ENCODE assay signal across 17 cellular contexts in genomic region chr1:200275415-200275814, GRCh38.
A peak's percentile ranks its signal among the peaks of the same experiment; 100 is the strongest.
DNase-seq lines count a peak whose midpoint lies in the region; ATAC-seq, FAIRE-seq and TF ChIP-seq lines count a peak whose summit lies in the region.
"Had no signal": no experiment of that assay in that cellular context is flagged by ENCODE, and none has a peak within 500 bp of the region (broad histone marks: within the 10 kb centered on the region; RNA-seq: fewer than 3 reads in every experiment).

No MANE protein-coding gene starts in this region.

- in situ Hi-C loops in KBM-7 (cut with MboI; ENCODE audit: low pct_unique_long_range_greater_than_20kb, low sequenced_read_pairs), result loop anchor here (25.0 kb wide), 1 partner anchor 588 kb away; no protein-coding TSS in a partner anchor

- H3K4me3 ChIP-seq in body of pancreas (no peak overlapping the region), right lobe of liver (peak overlapping the region in 1 of 3 donors; percentile 38), small intestine (ENCODE audit: low read depth in 1 of 2, low read length in 2 of 2) (no peak overlapping the region)

- ATAC-seq in body of pancreas (peak; percentile 51), right lobe of liver (peak; percentile 76 to 82 (median 78)), SK-N-SH treated with all-trans-retinoic acid at 6 μM for 48 hours (no peak)

- DNase-seq in HuH-7 (ENCODE audit: low spot score) (peak; percentile 44), body of pancreas (peak; percentile 24 to 66 (median 34)), right lobe of liver (peak in 2 of 3 donors; percentile 27 to 62), small intestine (peak; percentile 85), KBM-7 (no peak), iPS-NIHi11 (ENCODE audit: low spot score) (no peak)
- DNase-seq: ACHN, AML-193, GF-D8, Kasumi-1, MM.1S, NCI-H1092 treated with DMSO at 0.1 percent for 48 hours, NCI-H1694 treated with DMSO at 0.1 percent for 48 hours, NCI-H2107, NCI-H524 had no signal

- H3K9me3 ChIP-seq in body of pancreas (no peaks in the 10 kb centered on the region), right lobe of liver (no peaks in the 10 kb centered on the region), small intestine (ENCODE audit: control insufficient read depth, low read depth) (no peaks in the 10 kb centered on the region)

- 7 to 12% methylated on average over 4 of the region's 4 CpGs for WGBS in body of pancreas, 2 donors
- 8% methylated on average over 4 of the region's 4 CpGs for WGBS in right lobe of liver (ENCODE audit: insufficient coverage, low coverage, low lambda C conversion rate, missing lambda C conversion rate)
- 11 to 44% (median 20%) methylated on average over 4 of the region's 4 CpGs for WGBS in small intestine, 3 donors

- H3K27ac ChIP-seq in body of pancreas (peak overlapping the region in 1 of 4 donors; percentile 22), right lobe of liver (peak overlapping the region in 2 of 3 donors; percentile 60 to 86), small intestine (ENCODE audit: low read depth in 1 of 2, low read length in 1 of 2) (no peak overlapping the region)

- intact Hi-C loops in body of pancreas (cut with DNase I), result loop anchor here (10.0 kb wide), 1 partner anchor 209 kb away; no protein-coding TSS in a partner anchor
- intact Hi-C loops in right lobe of liver (cut with DNase I), result no loop called here

- TF ChIP-seq CTCF in body of pancreas (IDR thresholded peaks at IDR 0.05) (no peak), right lobe of liver (IDR thresholded peaks at IDR 0.05) (no peak)

- TF ChIP-seq POLR2A in body of pancreas (IDR thresholded peaks at IDR 0.05) (no peak), right lobe of liver (IDR thresholded peaks at IDR 0.05) (no peak)

- no peak for FAIRE-seq in small intestine (lab: Jason Lieb, UNC)
- FAIRE-seq: GM12892 had no signal

- peaks cover 26% of the 10 kb centered on the region for H3K4me1 ChIP-seq in body of pancreas
- peaks cover 0 to 27% (median 4%) of the 10 kb centered on the region in 4 donors for H3K4me1 ChIP-seq in right lobe of liver
- peaks cover 0 to 8% of the 10 kb centered on the region in 2 donors for H3K4me1 ChIP-seq in small intestine (ENCODE audit: control insufficient read depth in 2 of 2, insufficient read depth in 1 of 2, low read depth in 1 of 2, low read length in 1 of 2)

- H3K36me3 ChIP-seq in body of pancreas (replicated peaks in 1 of 2; ENCODE audit: insufficient read depth in 1 of 2, low read depth in 2 of 2), result no peaks in the 10 kb centered on the region
- no peaks in the 10 kb centered on the region for H3K36me3 ChIP-seq in right lobe of liver
- H3K36me3 ChIP-seq in small intestine (ENCODE audit: control insufficient read depth in 2 of 2, insufficient read depth in 2 of 2, low read length in 2 of 2), result no peaks in the 10 kb centered on the region

- H3K27me3 ChIP-seq in body of pancreas, result no peaks in the 10 kb centered on the region
- no peaks in the 10 kb centered on the region for H3K27me3 ChIP-seq in right lobe of liver
- no peaks in the 10 kb centered on the region for H3K27me3 ChIP-seq in small intestine (ENCODE audit: control insufficient read depth in 2 of 2, insufficient read depth in 2 of 2, low read length in 2 of 2)

TF ChIP-seq in SK-N-SH treated with all-trans-retinoic acid at 6 μM for 48 hours, 23 proteins besides CTCF, POLR2A, EP300 and RAD21:
- TF ChIP-seq, protein P1, sequence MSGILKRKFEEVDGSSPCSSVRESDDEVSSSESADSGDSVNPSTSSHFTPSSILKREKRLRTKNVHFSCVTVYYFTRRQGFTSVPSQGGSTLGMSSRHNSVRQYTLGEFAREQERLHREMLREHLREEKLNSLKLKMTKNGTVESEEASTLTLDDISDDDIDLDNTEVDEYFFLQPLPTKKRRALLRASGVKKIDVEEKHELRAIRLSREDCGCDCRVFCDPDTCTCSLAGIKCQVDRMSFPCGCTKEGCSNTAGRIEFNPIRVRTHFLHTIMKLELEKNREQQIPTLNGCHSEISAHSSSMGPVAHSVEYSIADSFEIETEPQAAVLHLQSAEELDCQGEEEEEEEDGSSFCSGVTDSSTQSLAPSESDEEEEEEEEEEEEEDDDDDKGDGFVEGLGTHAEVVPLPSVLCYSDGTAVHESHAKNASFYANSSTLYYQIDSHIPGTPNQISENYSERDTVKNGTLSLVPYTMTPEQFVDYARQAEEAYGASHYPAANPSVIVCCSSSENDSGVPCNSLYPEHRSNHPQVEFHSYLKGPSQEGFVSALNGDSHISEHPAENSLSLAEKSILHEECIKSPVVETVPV (CRISPR knock-in tag; IDR thresholded peaks at IDR 0.05), result no peak
- TF ChIP-seq TCF4 (CRISPR knock-in tag; IDR thresholded peaks at IDR 0.05; ENCODE audit: borderline replicate concordance) (no peak), ZC3H10 (CRISPR knock-in tag; IDR thresholded peaks at IDR 0.05) (no peak), SNAI2 (CRISPR knock-in tag; IDR thresholded peaks at IDR 0.05) (no peak), RARB (CRISPR knock-in tag; IDR thresholded peaks at IDR 0.05) (no peak), ZFP3 (CRISPR knock-in tag; IDR thresholded peaks at IDR 0.05) (no peak), TOX (CRISPR knock-in tag; IDR thresholded peaks at IDR 0.05; ENCODE audit: borderline replicate concordance) (no peak), BACH2 (CRISPR knock-in tag; IDR thresholded peaks at IDR 0.05; ENCODE audit: borderline replicate concordance) (no peak), GLIS3 (CRISPR knock-in tag; IDR thresholded peaks at IDR 0.05) (no peak), ISL1 (CRISPR knock-in tag; IDR thresholded peaks at IDR 0.05) (no peak), OSR1 (CRISPR knock-in tag; IDR thresholded peaks at IDR 0.05) (no peak), ARNTL (CRISPR knock-in tag; IDR thresholded peaks at IDR 0.05; ENCODE audit: borderline replicate concordance, low read depth) (no peak), ZNF8 (CRISPR knock-in tag; IDR thresholded peaks at IDR 0.05) (no peak), CREB5 (CRISPR knock-in tag; IDR thresholded peaks at IDR 0.05; ENCODE audit: low read depth) (no peak), CSDC2 (CRISPR knock-in tag; IDR thresholded peaks at IDR 0.05) (no peak), PPARA (CRISPR knock-in tag; IDR thresholded peaks at IDR 0.05; ENCODE audit: borderline replicate concordance) (no peak)
- TF ChIP-seq, protein P2, sequence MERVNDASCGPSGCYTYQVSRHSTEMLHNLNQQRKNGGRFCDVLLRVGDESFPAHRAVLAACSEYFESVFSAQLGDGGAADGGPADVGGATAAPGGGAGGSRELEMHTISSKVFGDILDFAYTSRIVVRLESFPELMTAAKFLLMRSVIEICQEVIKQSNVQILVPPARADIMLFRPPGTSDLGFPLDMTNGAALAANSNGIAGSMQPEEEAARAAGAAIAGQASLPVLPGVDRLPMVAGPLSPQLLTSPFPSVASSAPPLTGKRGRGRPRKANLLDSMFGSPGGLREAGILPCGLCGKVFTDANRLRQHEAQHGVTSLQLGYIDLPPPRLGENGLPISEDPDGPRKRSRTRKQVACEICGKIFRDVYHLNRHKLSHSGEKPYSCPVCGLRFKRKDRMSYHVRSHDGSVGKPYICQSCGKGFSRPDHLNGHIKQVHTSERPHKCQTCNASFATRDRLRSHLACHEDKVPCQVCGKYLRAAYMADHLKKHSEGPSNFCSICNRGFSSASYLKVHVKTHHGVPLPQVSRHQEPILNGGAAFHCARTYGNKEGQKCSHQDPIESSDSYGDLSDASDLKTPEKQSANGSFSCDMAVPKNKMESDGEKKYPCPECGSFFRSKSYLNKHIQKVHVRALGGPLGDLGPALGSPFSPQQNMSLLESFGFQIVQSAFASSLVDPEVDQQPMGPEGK (CRISPR knock-in tag; IDR thresholded peaks at IDR 0.05; ENCODE audit: borderline replicate concordance), result no peak
- TF ChIP-seq, protein P3, sequence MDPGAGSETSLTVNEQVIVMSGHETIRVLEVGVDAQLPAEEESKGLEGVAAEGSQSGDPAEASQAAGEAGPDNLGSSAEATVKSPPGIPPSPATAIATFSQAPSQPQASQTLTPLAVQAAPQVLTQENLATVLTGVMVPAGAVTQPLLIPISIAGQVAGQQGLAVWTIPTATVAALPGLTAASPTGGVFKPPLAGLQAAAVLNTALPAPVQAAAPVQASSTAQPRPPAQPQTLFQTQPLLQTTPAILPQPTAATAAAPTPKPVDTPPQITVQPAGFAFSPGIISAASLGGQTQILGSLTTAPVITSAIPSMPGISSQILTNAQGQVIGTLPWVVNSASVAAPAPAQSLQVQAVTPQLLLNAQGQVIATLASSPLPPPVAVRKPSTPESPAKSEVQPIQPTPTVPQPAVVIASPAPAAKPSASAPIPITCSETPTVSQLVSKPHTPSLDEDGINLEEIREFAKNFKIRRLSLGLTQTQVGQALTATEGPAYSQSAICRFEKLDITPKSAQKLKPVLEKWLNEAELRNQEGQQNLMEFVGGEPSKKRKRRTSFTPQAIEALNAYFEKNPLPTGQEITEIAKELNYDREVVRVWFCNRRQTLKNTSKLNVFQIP (CRISPR knock-in tag; IDR thresholded peaks at IDR 0.05; ENCODE audit: borderline replicate concordance, low read depth), result no peak

Comparison
In these comparisons a context has a peak if more than half of its experiments do, and no peak if none do; other contexts are left out.
1. DNase-seq: peak in HuH-7 (single experiment), body of pancreas (4 of 4), right lobe of liver (2 of 3) and small intestine (single experiment); none in KBM-7 (single experiment) and iPS-NIHi11 (single experiment).
2. H3K27ac ChIP-seq: peak in right lobe of liver (2 of 3); none in small intestine (0 of 2).